ENCODE assay signal across 20 cellular contexts in genomic region chr1:160558679-160559078, GRCh38. TPM values are rescaled to one million over a fixed set of nuclear protein-coding genes. Genes with fewer than 3 reads are reported as not detected.
DNase-seq lines count a peak whose midpoint lies in the region; ATAC-seq and TF ChIP-seq lines count a peak whose summit lies in the region.
"Had no signal": no experiment of that assay in that cellular context is flagged by ENCODE, and none has a peak within 500 bp of the region (broad histone marks: within the 10 kb centered on the region; RNA-seq: fewer than 3 reads in every experiment).

No MANE protein-coding gene starts in this region.

- H3K9me3 ChIP-seq in Loucy (ENCODE audit: insufficient read depth, low read depth, low read length): peaks cover 3% of the 10 kb centered on the region; the same call in 1 of the 2 replicates
- peaks cover 6% of the 10 kb centered on the region for H3K9me3 ChIP-seq in lower lobe of right lung
- H3K9me3 ChIP-seq: pancreas had no signal

- H3K9me3 Mint-ChIP-seq in activated CD8-positive, alpha-beta memory T cell treated with anti-CD3 and anti-CD28 coated beads, Interleukin-2, amount 10 ng/mL, durations not matched to agents 7 days and 5 days (ENCODE audit: low read depth): peaks cover 7% of the 10 kb centered on the region
- no peaks in the 10 kb centered on the region for H3K9me3 Mint-ChIP-seq in activated naive CD8-positive, alpha-beta T cell (ENCODE audit: low read depth)
- H3K9me3 Mint-ChIP-seq in stimulated activated memory B cell treated with anti-CD40 and anti-IgM and Interleukin-4, amounts not matched to agents 10 μg/mL and 1 μg/mL and 100 μg/mL, for 72 hours: peaks cover 6% of the 10 kb centered on the region

- peak overlapping the region; percentile 47 for H3K4me2 ChIP-seq in Loucy (ENCODE audit: low read depth, low read length, poor library complexity, severe bottlenecking)

- DNase-seq in activated CD8-positive, alpha-beta memory T cell treated with anti-CD3 and anti-CD28 coated beads, Interleukin-2, amount 10 ng/mL, durations not matched to agents 7 days and 5 days: no peak
- no peak for DNase-seq in activated CD8-positive, alpha-beta memory T cell treated with anti-CD3 and anti-CD28 coated beads, Interleukin-2, amount 50 U/mL, for 4 hours
- DNase-seq in NCI-H345 (lab: John Stamatoyannopoulos, UW): no peak
- DNase-seq in lower lobe of right lung: no peak
- DNase-seq: activated CD4-positive, CD25-positive, alpha-beta regulatory T cell; aorta; COR-L47; foreskin keratinocyte; Kasumi-1; NCI-H1436 treated with DMSO at 0.1 percent for 48 hours; pancreas; upper lobe of left lung had no signal

- no peaks in the 10 kb centered on the region for H3F3A ChIP-seq in Loucy (ENCODE audit: low read depth)

- H3K27ac ChIP-seq in lower lobe of right lung: no peak overlapping the region
- H3K27ac ChIP-seq: foreskin keratinocyte, pancreas, RWPE1 had no signal

- intact Hi-C loops in lower lobe of right lung (cut with DNase I): no loop called here

- H4K20me1 ChIP-seq in Loucy (ENCODE audit: insufficient read depth, low read length, poor library complexity, severe bottlenecking): no peaks in the 10 kb centered on the region

- peaks cover 46% of the 10 kb centered on the region for H3K36me3 Mint-ChIP-seq in activated CD8-positive, alpha-beta memory T cell treated with anti-CD3 and anti-CD28 coated beads, Interleukin-2, amount 10 ng/mL, durations not matched to agents 7 days and 5 days
- peaks cover 17% of the 10 kb centered on the region for H3K36me3 Mint-ChIP-seq in activated naive CD8-positive, alpha-beta T cell
- peaks cover 72% of the 10 kb centered on the region for H3K36me3 Mint-ChIP-seq in stimulated activated memory B cell treated with anti-CD40 and anti-IgM and Interleukin-4, amounts not matched to agents 10 μg/mL and 1 μg/mL and 100 μg/mL, for 72 hours

- no peaks in the 10 kb centered on the region for H3K27me3 Mint-ChIP-seq in activated CD8-positive, alpha-beta memory T cell treated with anti-CD3 and anti-CD28 coated beads, Interleukin-2, amount 10 ng/mL, durations not matched to agents 7 days and 5 days
- no peaks in the 10 kb centered on the region for H3K27me3 Mint-ChIP-seq in activated naive CD8-positive, alpha-beta T cell
- no peaks in the 10 kb centered on the region for H3K27me3 Mint-ChIP-seq in stimulated activated memory B cell treated with anti-CD40 and anti-IgM and Interleukin-4, amounts not matched to agents 10 μg/mL and 1 μg/mL and 100 μg/mL, for 72 hours

- peaks cover 5% of the 10 kb centered on the region; the same call in 1 of the 2 replicates for H3K79me2 ChIP-seq in Loucy (ENCODE audit: insufficient read depth, low read length)

- H3K4me3 Mint-ChIP-seq in activated CD8-positive, alpha-beta memory T cell treated with anti-CD3 and anti-CD28 coated beads, Interleukin-2, amount 10 ng/mL, durations not matched to agents 7 days and 5 days: peak overlapping the region; percentile 80
- peak overlapping the region; percentile 75 for H3K4me3 Mint-ChIP-seq in activated naive CD8-positive, alpha-beta T cell
- H3K4me3 Mint-ChIP-seq in stimulated activated memory B cell treated with anti-CD40 and anti-IgM and Interleukin-4, amounts not matched to agents 10 μg/mL and 1 μg/mL and 100 μg/mL, for 72 hours: peak overlapping the region; percentile 3

- no peaks in the 10 kb centered on the region for H3K9me2 ChIP-seq in Loucy (replicated peaks; ENCODE audit: low read depth, low read length)

- peaks cover 53% of the 10 kb centered on the region for H3K4me1 Mint-ChIP-seq in activated CD8-positive, alpha-beta memory T cell treated with anti-CD3 and anti-CD28 coated beads, Interleukin-2, amount 10 ng/mL, durations not matched to agents 7 days and 5 days
- H3K4me1 Mint-ChIP-seq in activated naive CD8-positive, alpha-beta T cell (ENCODE audit: low read depth): peaks cover 72% of the 10 kb centered on the region
- H3K4me1 Mint-ChIP-seq in stimulated activated memory B cell treated with anti-CD40 and anti-IgM and Interleukin-4, amounts not matched to agents 10 μg/mL and 1 μg/mL and 100 μg/mL, for 72 hours: peaks cover 47% of the 10 kb centered on the region

- no peak overlapping the region for H2AFZ ChIP-seq in Loucy (ENCODE audit: low read length)

- H3K27me3 ChIP-seq in Loucy (ENCODE audit: insufficient read depth, low read length, poor library complexity, severe bottlenecking) (no peaks in the 10 kb centered on the region), lower lobe of right lung (ENCODE audit: low read depth) (no peaks in the 10 kb centered on the region)
- H3K27me3 ChIP-seq: pancreas, upper lobe of left lung had no signal

- peak; percentile 55 for ATAC-seq in activated CD8-positive, alpha-beta memory T cell treated with anti-CD3 and anti-CD28 coated beads, Interleukin-2, amount 10 ng/mL, durations not matched to agents 7 days and 5 days
- no peak for ATAC-seq in stimulated activated memory B cell treated with anti-CD40 and anti-IgM and Interleukin-4, amounts not matched to agents 10 μg/mL and 1 μg/mL and 100 μg/mL, for 72 hours
- ATAC-seq in lower lobe of right lung (no peak), GM21717 (IDR thresholded peaks at IDR 0.05; ENCODE audit: unreplicated experiment) (no peak)
- ATAC-seq: foreskin keratinocyte, left lobe of liver, pancreas had no signal

- H3K36me3 ChIP-seq in Loucy (ENCODE audit: insufficient read depth, low read length) (no peaks in the 10 kb centered on the region; the same call in 1 of the 2 replicates), lower lobe of right lung (peaks cover under 1% of the 10 kb centered on the region)
- H3K36me3 ChIP-seq: pancreas, upper lobe of left lung had no signal

- no peak overlapping the region for H3K9ac ChIP-seq in Loucy (ENCODE audit: low read depth, low read length, poor library complexity, severe bottlenecking)

- TF ChIP-seq CTCF in Loucy (conservative IDR thresholded peaks at IDR 0.05; ENCODE audit: low read length) (no peak), lower lobe of right lung (IDR thresholded peaks at IDR 0.05) (no peak)

- H3K4me1 ChIP-seq in Loucy (ENCODE audit: insufficient read depth, low read length, poor library complexity, severe bottlenecking) (peaks cover 28% of the 10 kb centered on the region), lower lobe of right lung (peaks cover 5% of the 10 kb centered on the region)
- H3K4me1 ChIP-seq: foreskin keratinocyte, pancreas had no signal

- H3K27ac Mint-ChIP-seq in activated CD8-positive, alpha-beta memory T cell treated with anti-CD3 and anti-CD28 coated beads, Interleukin-2, amount 10 ng/mL, durations not matched to agents 7 days and 5 days: peak overlapping the region; percentile 94
- H3K27ac Mint-ChIP-seq in activated naive CD8-positive, alpha-beta T cell: peak overlapping the region; percentile 92
- peak overlapping the region; percentile 62 for H3K27ac Mint-ChIP-seq in stimulated activated memory B cell treated with anti-CD40 and anti-IgM and Interleukin-4, amounts not matched to agents 10 μg/mL and 1 μg/mL and 100 μg/mL, for 72 hours

- CTCF ChIA-PET in activated CD8-positive, alpha-beta memory T cell treated with anti-CD3 and anti-CD28 coated beads, Interleukin-2, amount 10 ng/mL, durations not matched to agents 7 days and 5 days (lab: Charles Lee): interaction anchor here (1.1 to 24.3 kb wide), 4 partner anchors 12 to 54 kb away, joined by 4 to 337 read pairs (median 65); partner anchors contain the start of gene CD84

- peak overlapping the region; percentile 18 for H3K4me3 ChIP-seq in Loucy (ENCODE audit: low read length, poor library complexity, severe bottlenecking)
- no peak overlapping the region for H3K4me3 ChIP-seq in lower lobe of right lung
- H3K4me3 ChIP-seq: pancreas, upper lobe of left lung had no signal

RNA-seq across cellular contexts. Expression of gene CD84, which starts 20.6 kb away (rescaled TPM):
- 10 to 100 TPM; 29.9 to 34.6 TPM for total RNA-seq in activated CD8-positive, alpha-beta memory T cell treated with anti-CD3 and anti-CD28 coated beads, Interleukin-2, amount 10 ng/mL, durations not matched to agents 7 days and 5 days
- total RNA-seq in lower lobe of right lung: 24.1 TPM
- total RNA-seq: A673, endothelial cell of umbilical vein, foreskin keratinocyte had no signal

RNA-seq across cellular contexts. Expression of gene SLAMF6, which starts 35.6 kb away (rescaled TPM):
- total RNA-seq in activated CD8-positive, alpha-beta memory T cell treated with anti-CD3 and anti-CD28 coated beads, Interleukin-2, amount 10 ng/mL, durations not matched to agents 7 days and 5 days: 10 to 100 TPM; 28.8 to 31.0 TPM
- 4.8 TPM for total RNA-seq in lower lobe of right lung
- total RNA-seq: A673, endothelial cell of umbilical vein, foreskin keratinocyte had no signal

Comparison
In these comparisons a context has a peak if more than half of its experiments do, and no peak if none do; other contexts are left out.
1. H3K4me3 Mint-ChIP-seq: peak in every context shown above with its lines; median percentile 80 in activated CD8-positive, alpha-beta memory T cell treated with anti-CD3 and anti-CD28 coated beads, Interleukin-2, amount 10 ng/mL, durations not matched to agents 7 days and 5 days; 75 in activated naive CD8-positive, alpha-beta T cell; 3 in stimulated activated memory B cell treated with anti-CD40 and anti-IgM and Interleukin-4, amounts not matched to agents 10 μg/mL and 1 μg/mL and 100 μg/mL, for 72 hours.